Comparison of ENCODE assay signal across 22 cellular contexts in the genomic region with DNA sequence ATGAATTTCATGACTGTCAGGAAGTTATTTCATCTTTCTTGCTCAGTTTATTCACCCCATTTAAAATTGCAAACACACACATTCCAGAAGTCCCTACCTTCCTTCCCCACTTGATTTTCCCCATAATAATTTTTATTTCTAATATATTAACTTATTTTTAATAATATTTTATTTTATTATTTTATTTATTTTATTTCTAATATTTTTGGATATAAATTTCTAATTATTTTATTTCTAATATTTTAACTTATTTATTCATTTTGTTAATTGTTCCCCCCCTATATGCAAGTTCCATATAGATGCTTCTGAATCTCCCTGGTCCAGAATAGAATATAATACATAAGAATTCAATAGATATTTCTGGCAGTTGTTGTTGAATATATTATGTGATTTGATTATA.
"Had no signal": no experiment of that assay in that cellular context is flagged by ENCODE, and none has a peak within 500 bp of the region (broad histone marks: within the 10 kb centered on the region; RNA-seq: fewer than 3 reads in every experiment).

No MANE protein-coding gene starts in this region.

- DNase-seq: hippocampal formation; left ventricle myocardium inferior; mesendoderm; naive B cell; ovary; spleen; stimulated activated CD4-positive, alpha-beta T cell treated with anti-CD3 and anti-CD28 coated beads, Interleukin-4, amount 100 ng/mL, for 24 hours; stimulated activated naive CD4-positive, alpha-beta T cell; tibial artery; trophoblast cell; upper lobe of right lung had no signal

- H3K27ac Mint-ChIP-seq: mesothelial cell of epicardium; naive B cell; natural killer cell treated with Interleukin-12 subunit alpha and Interleukin-12 subunit beta and Interleukin-15 and Interleukin-18, amount 100 ng/mL, for 72 hours; stimulated activated effector memory CD8-positive, alpha-beta T cell treated with anti-CD3 and anti-CD28 coated beads, Interleukin-12 subunit alpha, Interleukin-12 subunit beta, amount 100 ng/mL, for 72 hours; stimulated activated naive CD8-positive, alpha-beta T cell treated with anti-CD3 and anti-CD28 coated beads, Interleukin-15, Interleukin-2, amounts not matched to agents 100 ng/mL and 50 ng/mL, for 24 hours had no signal

- H3K9me3 ChIP-seq: left ventricle myocardium inferior, ovary, prostate gland, spleen, suprapubic skin, thoracic aorta, tibial artery, upper lobe of right lung had no signal

- H3K9me3 Mint-ChIP-seq: mesothelial cell of epicardium; natural killer cell treated with Interleukin-12 subunit alpha and Interleukin-12 subunit beta and Interleukin-15 and Interleukin-18, amount 100 ng/mL, for 72 hours; stimulated activated effector memory CD8-positive, alpha-beta T cell treated with anti-CD3 and anti-CD28 coated beads, Interleukin-12 subunit alpha, Interleukin-12 subunit beta, amount 100 ng/mL, for 72 hours; stimulated activated naive CD8-positive, alpha-beta T cell treated with anti-CD3 and anti-CD28 coated beads, Interleukin-15, Interleukin-2, amounts not matched to agents 100 ng/mL and 50 ng/mL, for 24 hours had no signal

- H3K36me3 Mint-ChIP-seq: mesothelial cell of epicardium; naive B cell; natural killer cell treated with Interleukin-12 subunit alpha and Interleukin-12 subunit beta and Interleukin-15 and Interleukin-18, amount 100 ng/mL, for 72 hours; stimulated activated effector memory CD8-positive, alpha-beta T cell treated with anti-CD3 and anti-CD28 coated beads, Interleukin-12 subunit alpha, Interleukin-12 subunit beta, amount 100 ng/mL, for 72 hours had no signal

- H3K27me3 ChIP-seq: ovary, spleen, suprapubic skin, tibial artery, upper lobe of right lung had no signal

- H3K36me3 ChIP-seq: left ventricle myocardium inferior, ovary, prostate gland, spleen, suprapubic skin, thoracic aorta, tibial artery, upper lobe of right lung had no signal

- H3K4me3 ChIP-seq: left ventricle myocardium inferior, lung, ovary, prostate gland, skin epidermis, spleen, suprapubic skin, thoracic aorta, tibial artery, upper lobe of right lung had no signal

- H3K27ac ChIP-seq: left ventricle myocardium inferior, ovary, prostate gland, skin epidermis, spleen, suprapubic skin, thoracic aorta, tibial artery, upper lobe of right lung had no signal

- H3K4me3 Mint-ChIP-seq: mesothelial cell of epicardium; naive B cell; natural killer cell treated with Interleukin-12 subunit alpha and Interleukin-12 subunit beta and Interleukin-15 and Interleukin-18, amount 100 ng/mL, for 72 hours; stimulated activated effector memory CD8-positive, alpha-beta T cell treated with anti-CD3 and anti-CD28 coated beads, Interleukin-12 subunit alpha, Interleukin-12 subunit beta, amount 100 ng/mL, for 72 hours; stimulated activated naive CD8-positive, alpha-beta T cell treated with anti-CD3 and anti-CD28 coated beads, Interleukin-15, Interleukin-2, amounts not matched to agents 100 ng/mL and 50 ng/mL, for 24 hours had no signal

- FAIRE-seq: urothelium cell line had no signal

- H3K4me1 Mint-ChIP-seq: mesothelial cell of epicardium; naive B cell; stimulated activated effector memory CD8-positive, alpha-beta T cell treated with anti-CD3 and anti-CD28 coated beads, Interleukin-12 subunit alpha, Interleukin-12 subunit beta, amount 100 ng/mL, for 72 hours had no signal

- H3K4me1 ChIP-seq: prostate gland, spleen, suprapubic skin, tibial artery, upper lobe of right lung had no signal

- ATAC-seq: natural killer cell treated with Interleukin-12 subunit alpha and Interleukin-12 subunit beta and Interleukin-15 and Interleukin-18, amount 100 ng/mL, for 72 hours; sciatic nerve; stimulated activated effector memory CD8-positive, alpha-beta T cell treated with anti-CD3 and anti-CD28 coated beads, Interleukin-12 subunit alpha, Interleukin-12 subunit beta, amount 100 ng/mL, for 72 hours; upper lobe of right lung had no signal
